Comparison of ENCODE assay signal across 8 cellular contexts in the genomic region with DNA sequence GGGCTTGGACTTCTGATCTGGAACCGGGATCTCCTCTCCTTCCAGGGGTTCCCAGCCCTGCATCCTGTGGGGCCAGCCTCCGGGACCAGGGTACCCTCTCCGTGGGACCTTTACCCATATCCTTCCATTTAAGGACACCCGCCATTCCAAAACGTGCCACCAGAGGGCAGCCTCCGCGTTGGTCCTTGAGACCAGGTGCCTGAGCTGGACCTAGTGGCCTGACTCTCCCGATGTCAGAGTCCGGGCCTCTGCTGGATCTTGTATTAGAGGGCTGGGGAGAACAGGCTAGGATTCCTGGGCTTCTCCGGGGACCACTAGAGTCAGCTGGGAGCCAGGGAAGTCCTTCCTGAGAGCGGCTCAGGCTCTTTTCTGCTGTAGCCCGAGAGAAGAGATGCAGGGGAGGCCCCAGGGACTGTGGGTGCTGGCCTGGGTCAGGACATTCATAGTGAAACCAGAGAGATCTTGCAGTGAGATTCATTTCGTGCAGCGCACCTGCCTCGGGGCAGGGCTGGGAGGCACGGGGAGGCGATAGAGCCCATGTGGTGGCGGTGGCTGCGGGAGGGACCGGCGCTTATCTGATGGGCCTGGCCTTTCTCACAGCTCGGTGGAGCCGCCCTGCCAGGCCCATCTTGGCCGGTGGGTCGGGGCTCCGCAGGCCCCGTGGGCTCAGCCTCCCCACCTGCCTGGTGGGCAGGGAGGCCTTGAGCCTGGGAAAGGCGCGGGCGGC. TPM values are rescaled to one million over a fixed set of nuclear protein-coding genes. Genes with fewer than 3 reads are reported as not detected.
A peak's percentile ranks its signal among the peaks of the same experiment; 100 is the strongest.
DNase-seq lines count a peak whose midpoint lies in the region; ATAC-seq and TF ChIP-seq lines count a peak whose summit lies in the region.

No MANE protein-coding gene starts in this region.

- ATAC-seq in GM21576 (IDR thresholded peaks at IDR 0.05; ENCODE audit: unreplicated experiment) = peak; percentile 87

- H3K4me1 Mint-ChIP-seq in IgD-negative memory B cell = peaks cover 3 to 4% (median 4%) of the 10 kb centered on the region in 3 donors
- H3K4me1 Mint-ChIP-seq in progenitor cell of endocrine pancreas (ENCODE audit: low read depth) = no peaks in the 10 kb centered on the region

- H3K27me3 Mint-ChIP-seq in IgD-negative memory B cell (peaks cover 6% of the 10 kb centered on the region), progenitor cell of endocrine pancreas (peaks cover 17% of the 10 kb centered on the region)

- in situ Hi-C loops in G401 (cut with HindIII; ENCODE audit: low sequenced_read_pairs) = no loop called here

- no peaks in the 10 kb centered on the region for H3K36me3 ChIP-seq in SJSA1
- H3K36me3 ChIP-seq in vagina = no peaks in the 10 kb centered on the region

- H3K27ac ChIP-seq in SJSA1 = no peak overlapping the region
- no peak overlapping the region for H3K27ac ChIP-seq in vagina

- H3K4me1 ChIP-seq in SJSA1 (replicated peaks) (no peaks in the 10 kb centered on the region), vagina (no peaks in the 10 kb centered on the region)

- TF ChIP-seq CTCF in progenitor cell of endocrine pancreas (IDR thresholded peaks at IDR 0.05; ENCODE audit: unreplicated experiment) = peak; percentile 90
- peak; percentile 74 to 85 (median 77) for TF ChIP-seq CTCF in vagina (IDR thresholded peaks at IDR 0.05)

- no peaks in the 10 kb centered on the region for H3K9me3 ChIP-seq in SJSA1 (replicated peaks)
- H3K9me3 ChIP-seq in vagina = no peaks in the 10 kb centered on the region

- H3K36me3 Mint-ChIP-seq in IgD-negative memory B cell = peaks cover 2% of the 10 kb centered on the region
- H3K36me3 Mint-ChIP-seq in progenitor cell of endocrine pancreas (ENCODE audit: insufficient read depth) = no peaks in the 10 kb centered on the region

- intact Hi-C loops in vagina (cut with DNase I) = loop anchor here (10.0 kb wide), 1 partner anchor 539 kb away; no protein-coding TSS in a partner anchor

- no peak for TF ChIP-seq POLR2A in vagina (IDR thresholded peaks at IDR 0.05)

- H3K9me3 Mint-ChIP-seq in IgD-negative memory B cell (no peaks in the 10 kb centered on the region), progenitor cell of endocrine pancreas (ENCODE audit: low read depth) (no peaks in the 10 kb centered on the region)

- H3K27ac Mint-ChIP-seq in IgD-negative memory B cell (peak overlapping the region in 1 of 3 donors; percentile 50), progenitor cell of endocrine pancreas (no peak overlapping the region)

- no peaks in the 10 kb centered on the region for H3K27me3 ChIP-seq in SJSA1 (replicated peaks)
- no peaks in the 10 kb centered on the region for H3K27me3 ChIP-seq in vagina

- no peak overlapping the region for H3K4me3 ChIP-seq in SJSA1
- H3K4me3 ChIP-seq in vagina = no peak overlapping the region

- DNase-seq in G401 (ENCODE audit: low spot score) (peak; percentile 82), SJSA1 (ENCODE audit: low read depth in 1 of 2, low spot score in 2 of 2) (peak; percentile 57 to 83), glomerular endothelial cell (ENCODE audit: extremely low read depth, low read depth, low spot score) (peak; percentile 36), progenitor cell of endocrine pancreas (ENCODE audit: low spot score, unreplicated experiment) (peak; percentile 86), vagina (ENCODE audit: extremely low spot score in 2 of 2) (no peak)
- peak; percentile 68 for DNase-seq in activated gamma-delta T cell treated with anti-CD3 and anti-CD28 coated beads, Interleukin-2, amount 50 U/mL, for 16 hours (ENCODE audit: low read depth)

- H3K4me3 Mint-ChIP-seq in IgD-negative memory B cell (peak overlapping the region; percentile 59 to 85 (median 70)), progenitor cell of endocrine pancreas (ENCODE audit: low read depth) (no peak overlapping the region)

RNA-seq across cellular contexts. Expression of a gene that starts 9.8 kb away (rescaled TPM):
- total RNA-seq in G401 (2014; rRNA removed; shearing (Covaris generic)) = not detected in 2 replicates
- polyA plus RNA-seq in IgD-negative memory B cell = not detected
- total RNA-seq in SJSA1 (2014; rRNA removed; shearing (Covaris generic)) = not detected in 2 replicates
- total RNA-seq in glomerular endothelial cell (not detected in 2 replicates), progenitor cell of endocrine pancreas (0.48 and 0.98 TPM in 2 replicates), vagina (5.4 TPM)

RNA-seq across cellular contexts. Expression of a gene that starts 41.3 kb away (rescaled TPM):
- 66.4 and 81.7 TPM in 2 replicates for total RNA-seq in G401 (2014; rRNA removed; shearing (Covaris generic))
- not detected for polyA plus RNA-seq in IgD-negative memory B cell
- 2.1 and 2.9 TPM in 2 replicates for total RNA-seq in SJSA1 (2014; rRNA removed; shearing (Covaris generic))
- 30.0 and 36.5 TPM in 2 replicates for total RNA-seq in glomerular endothelial cell
- 50.1 and 51.2 TPM in 2 replicates for total RNA-seq in progenitor cell of endocrine pancreas
- total RNA-seq in vagina = 20.6 TPM

Comparison
In these comparisons a context has a peak if more than half of its experiments do, and no peak if none do; other contexts are left out.
1. DNase-seq: peak in G401 (single experiment), SJSA1 (2 of 2), activated gamma-delta T cell treated with anti-CD3 and anti-CD28 coated beads, Interleukin-2, amount 50 U/mL, for 16 hours (single experiment), glomerular endothelial cell (single experiment) and progenitor cell of endocrine pancreas (single experiment); none in vagina (0 of 2).